Comparison of ENCODE assay signal across 1 cellular context in genomic region chr10:79416578-79417255, GRCh38.
TF ChIP-seq lines count a peak whose summit lies in the region.

No MANE protein-coding gene starts in this region.

TF ChIP-seq in IMR-90, 13 proteins besides CTCF, POLR2A, EP300 and RAD21 (continued from another document):
- TF ChIP-seq USF2 (IDR thresholded peaks at IDR 0.05; ENCODE audit: low read depth, low read length) (no peak), MXI1 (IDR thresholded peaks at IDR 0.05; ENCODE audit: borderline replicate concordance, low read depth, low read length) (no peak), FOS (IDR thresholded peaks at IDR 0.05; ENCODE audit: low read depth, low read length) (no peak), NFE2L2 (IDR thresholded peaks at IDR 0.05; ENCODE audit: low read depth, low read length) (no peak), RCOR1 (IDR thresholded peaks at IDR 0.05; ENCODE audit: insufficient replicate concordance, low read length) (no peak), ELK1 (IDR thresholded peaks at IDR 0.05; ENCODE audit: borderline replicate concordance, low read depth, low read length) (no peak), CEBPB (IDR thresholded peaks at IDR 0.05; ENCODE audit: low read depth, low read length) (no peak), MAZ (IDR thresholded peaks at IDR 0.05; ENCODE audit: borderline replicate concordance, low read depth, low read length) (no peak), CHD1 (IDR thresholded peaks at IDR 0.05; ENCODE audit: low read depth, low read length) (no peak), MAFK (IDR thresholded peaks at IDR 0.05; ENCODE audit: low read depth, low read length) (no peak), RFX5 (IDR thresholded peaks at IDR 0.05; ENCODE audit: low read depth, low read length) (no peak)
